In the genomic region with DNA sequence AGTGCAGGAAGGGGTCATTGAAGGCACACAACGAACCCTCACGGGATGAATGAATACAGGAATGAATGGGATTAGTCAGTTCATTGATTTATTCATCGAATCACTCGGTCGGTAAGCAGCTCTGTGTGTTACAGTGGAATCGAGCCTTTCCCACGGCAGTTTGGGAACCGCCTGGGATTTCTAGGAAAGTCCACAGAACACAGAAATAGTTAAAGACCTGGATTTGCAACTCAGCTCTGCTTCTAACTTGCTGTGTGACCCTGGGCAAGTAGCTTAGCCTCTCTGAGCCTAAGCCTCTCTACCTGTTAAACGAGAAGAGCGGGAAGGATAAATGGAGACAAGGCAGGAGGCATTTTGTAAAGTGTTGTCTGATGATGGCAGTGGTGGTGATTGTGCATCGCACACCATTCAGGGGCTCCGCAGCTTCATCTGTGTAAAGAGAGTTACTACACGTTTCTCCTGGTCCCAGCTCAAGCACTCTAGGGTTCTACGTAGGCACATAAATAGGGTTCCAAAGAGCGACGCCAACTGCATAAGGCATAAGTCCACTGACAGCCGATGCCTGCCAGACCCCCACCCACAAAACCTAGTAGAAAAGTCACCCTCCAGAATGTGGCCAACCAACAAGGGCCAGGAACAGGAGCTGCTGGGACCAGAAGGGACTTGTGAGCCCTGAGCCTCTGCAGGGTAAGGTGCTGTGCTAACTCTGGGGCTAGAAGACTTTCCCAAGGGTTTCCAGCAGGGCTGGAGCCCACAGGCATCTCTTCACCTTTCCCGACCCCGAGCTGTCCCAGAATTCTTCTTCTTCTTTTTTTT, we compare ENCODE assay signal across 1 cellular context.
A peak's percentile ranks its signal among the peaks of the same experiment; 100 is the strongest.
TF ChIP-seq lines count a peak whose summit lies in the region.

No MANE protein-coding gene starts in this region.

TF ChIP-seq in H1, 55 proteins besides CTCF, POLR2A, EP300 and RAD21:
- peak; percentile 34; the same call in 1 of the 2 replicates for TF ChIP-seq KDM1A (IDR thresholded peaks at IDR 0.05; ENCODE audit: borderline replicate concordance, low read length)
